In genomic region chr5:89844548-89844947, GRCh38 we compare ENCODE assay signal across 14 cellular contexts.
DNase-seq lines count a peak whose midpoint lies in the region; ATAC-seq, FAIRE-seq and TF ChIP-seq lines count a peak whose summit lies in the region.
"Had no signal": no experiment of that assay in that cellular context is flagged by ENCODE, and none has a peak within 500 bp of the region (broad histone marks: within the 10 kb centered on the region; RNA-seq: fewer than 3 reads in every experiment).

No MANE protein-coding gene starts in this region.

- BruUV-seq in Calu3 (replicated peaks; lab: Mats Ljungman, UMichigan), result no TSS peak

- H3K9me3 ChIP-seq in tibial artery, result no peaks in the 10 kb centered on the region
- H3K9me3 ChIP-seq: BLaER1 had no signal

- H3K27me3 ChIP-seq in bronchial epithelial cell (ENCODE audit: control insufficient read depth, insufficient read depth, low read length), result no peaks in the 10 kb centered on the region
- H3K27me3 ChIP-seq in tibial artery, result no peaks in the 10 kb centered on the region
- H3K27me3 ChIP-seq: BLaER1 had no signal

- H3K4me1 Mint-ChIP-seq in Calu3 (ENCODE audit: low read depth, unreplicated experiment) (no peaks in the 10 kb centered on the region), chondrocyte (ENCODE audit: low read depth) (peaks cover 8% of the 10 kb centered on the region)

- DNase-seq in Calu3, result peak; percentile 4
- DNase-seq in bronchial epithelial cell (ENCODE audit: low read depth), result peak; percentile 20
- peak; percentile 56 for DNase-seq in islet precursor cell
- no peak for DNase-seq in tibial artery
- no peak for DNase-seq in chondrocyte (ENCODE audit: low spot score)
- DNase-seq: Kasumi-1, NCI-H187 treated with DMSO at 0.1 percent for 48 hours, NCI-H446, NCI-H774 had no signal

- H3K27me3 Mint-ChIP-seq in Calu3 (ENCODE audit: unreplicated experiment), result no peaks in the 10 kb centered on the region
- no peaks in the 10 kb centered on the region for H3K27me3 Mint-ChIP-seq in chondrocyte (ENCODE audit: low read depth)

- H3K36me3 ChIP-seq in bronchial epithelial cell (ENCODE audit: control insufficient read depth, insufficient read depth, low read length) (no peaks in the 10 kb centered on the region), tibial artery (no peaks in the 10 kb centered on the region)
- H3K36me3 ChIP-seq: BLaER1 had no signal

- FAIRE-seq in bronchial epithelial cell (lab: Jason Lieb, UNC), result no peak

- H3K9me3 Mint-ChIP-seq in Calu3 (ENCODE audit: low read depth, unreplicated experiment) (peaks cover 2% of the 10 kb centered on the region), chondrocyte (ENCODE audit: low read depth) (peaks cover 4% of the 10 kb centered on the region)

- H3K4me3 Mint-ChIP-seq in Calu3 (ENCODE audit: low read depth, unreplicated experiment) (no peak overlapping the region), chondrocyte (ENCODE audit: unreplicated experiment) (no peak overlapping the region)

- H3K4me3 ChIP-seq in bronchial epithelial cell (ENCODE audit: low read depth, low read length) (no peak overlapping the region), tibial artery (no peak overlapping the region)
- H3K4me3 ChIP-seq: BLaER1 had no signal

- peaks cover 0 to 3% (median 0%) of the 10 kb centered on the region in 4 donors for H3K4me1 ChIP-seq in tibial artery
- H3K4me1 ChIP-seq: BLaER1 had no signal

- ATAC-seq in GM21529 (IDR thresholded peaks at IDR 0.05; ENCODE audit: unreplicated experiment) (peak; percentile 44), GM18502 (IDR thresholded peaks at IDR 0.05; ENCODE audit: poor library complexity, unreplicated experiment) (no peak), GM18519 (IDR thresholded peaks at IDR 0.05; ENCODE audit: low FRiP score, unreplicated experiment) (no peak)

- intact Hi-C loops in Calu3 (cut with micrococcal nuclease; ENCODE audit: unreplicated experiment), result no loop called here
- intact Hi-C loops in tibial artery (cut with DNase I; ENCODE audit: low total_unique reads), result no loop called here

- no peak overlapping the region for H3K27ac ChIP-seq in tibial artery
- H3K27ac ChIP-seq: 22Rv1, BLaER1 had no signal

- H3K27ac Mint-ChIP-seq in Calu3 (ENCODE audit: unreplicated experiment) (no peak overlapping the region), chondrocyte (ENCODE audit: unreplicated experiment) (no peak overlapping the region)

- TF ChIP-seq CTCF in Calu3 (IDR thresholded peaks at IDR 0.05; ENCODE audit: unreplicated experiment) (no peak), bronchial epithelial cell (IDR thresholded peaks at IDR 0.05; ENCODE audit: insufficient read depth, low read length, severe bottlenecking) (no peak), tibial artery (IDR thresholded peaks at IDR 0.05) (no peak), chondrocyte (IDR thresholded peaks at IDR 0.05) (no peak)

- H3K36me3 Mint-ChIP-seq in Calu3 (ENCODE audit: insufficient read depth, unreplicated experiment), result no peaks in the 10 kb centered on the region
- no peaks in the 10 kb centered on the region for H3K36me3 Mint-ChIP-seq in chondrocyte (ENCODE audit: low read depth)

- CTCF ChIA-PET in Calu3 (lab: Charles Lee), result no interaction called here

Comparison
In these comparisons a context has a peak if more than half of its experiments do, and no peak if none do; other contexts are left out.
1. DNase-seq: peak in Calu3 (single experiment), bronchial epithelial cell (single experiment) and islet precursor cell (single experiment); none in tibial artery (0 of 2) and chondrocyte (single experiment).